In genomic region chr5:108727639-108728565, GRCh38 we compare ENCODE assay signal across 1 cellular context.
TF ChIP-seq lines count a peak whose summit lies in the region.

No MANE protein-coding gene starts in this region.

TF ChIP-seq in HEK293, 187 proteins besides CTCF, POLR2A, EP300 and RAD21 (continued from another document and continues in another):
- TF ChIP-seq PBX3 (CRISPR knock-in tag; IDR thresholded peaks at IDR 0.05) (peak; percentile 54; the same call in 1 of the 2 replicates), ZXDB (tag by site-specific recombination; IDR thresholded peaks at IDR 0.05) (peak; percentile 94), ZSCAN18 (tag by site-specific recombination; IDR thresholded peaks at IDR 0.05) (peak; percentile 16; the same call in 1 of the 2 replicates), YY1 (tag by site-specific recombination; IDR thresholded peaks at IDR 0.05) (peak; percentile 58), HIC1 (tag by site-specific recombination; IDR thresholded peaks at IDR 0.05) (peak; percentile 62), ZNF324 (tag by site-specific recombination; IDR thresholded peaks at IDR 0.05) (peak; percentile 92), ZBTB7A (tag by site-specific recombination; IDR thresholded peaks at IDR 0.05; ENCODE audit: low read depth) (peak; percentile 48; the same call in 1 of the 2 replicates), EGR2 (tag by site-specific recombination; IDR thresholded peaks at IDR 0.05; ENCODE audit: low read depth) (peak; percentile 37; the same call in 1 of the 2 replicates), ZNF10 (tag by site-specific recombination; IDR thresholded peaks at IDR 0.05) (peak; percentile 42; the same call in 1 of the 2 replicates), ZBTB17 (tag by site-specific recombination; IDR thresholded peaks at IDR 0.05) (peak; percentile 78), IKZF3 (tag by site-specific recombination; IDR thresholded peaks at IDR 0.05) (peak; percentile 94), BCL6B (tag by site-specific recombination; IDR thresholded peaks at IDR 0.05) (peak; percentile 80), KLF7 (tag by site-specific recombination; IDR thresholded peaks at IDR 0.05; ENCODE audit: borderline replicate concordance) (peak; percentile 85), KLF8 (tag by site-specific recombination; IDR thresholded peaks at IDR 0.05) (peak; percentile 93), ZNF426 (tag by site-specific recombination; IDR thresholded peaks at IDR 0.05) (no peak), PATZ1 (tag by site-specific recombination; IDR thresholded peaks at IDR 0.05) (peak; percentile 43; the same call in 1 of the 2 replicates), ZNF366 (tag by site-specific recombination; conservative IDR thresholded peaks at IDR 0.05) (0 out of 2 replicates have a peak, but pooled peaks have one; percentile 14), GFI1B (tag by site-specific recombination; IDR thresholded peaks at IDR 0.05) (no peak), ZNF600 (tag by site-specific recombination; IDR thresholded peaks at IDR 0.05) (peak; percentile 97), BCL11B (tag by site-specific recombination; IDR thresholded peaks at IDR 0.05; ENCODE audit: low read depth) (0 out of 2 replicates have a peak, but pooled peaks have one; percentile 44), ZNF629 (tag by site-specific recombination; IDR thresholded peaks at IDR 0.05) (peak; percentile 80; the same call in 1 of the 2 replicates), KLF1 (tag by site-specific recombination; IDR thresholded peaks at IDR 0.05) (peak; percentile 78), ZNF664 (tag by site-specific recombination; IDR thresholded peaks at IDR 0.05) (peak; percentile 100), ZSCAN5A (tag by site-specific recombination; IDR thresholded peaks at IDR 0.05) (0 out of 2 replicates have a peak, but pooled peaks have one; percentile 77), ZNF76 (tag by site-specific recombination; IDR thresholded peaks at IDR 0.05; ENCODE audit: borderline replicate concordance, low read depth) (peak; percentile 74), OVOL3 (tag by site-specific recombination; IDR thresholded peaks at IDR 0.05) (0 out of 2 replicates have a peak, but pooled peaks have one; percentile 25), ZNF394 (tag by site-specific recombination; IDR thresholded peaks at IDR 0.05; ENCODE audit: borderline replicate concordance) (peak; percentile 78; the same call in 1 of the 2 replicates), ZNF660 (tag by site-specific recombination; IDR thresholded peaks at IDR 0.05) (peak; percentile 92), ZNF266 (tag by site-specific recombination; IDR thresholded peaks at IDR 0.05; ENCODE audit: low read depth) (0 out of 2 replicates have a peak, but pooled peaks have one; percentile 4), ZEB2 (tag by site-specific recombination; IDR thresholded peaks at IDR 0.05) (0 out of 2 replicates have a peak, but pooled peaks have one; percentile 78), ZNF146 (tag by site-specific recombination; IDR thresholded peaks at IDR 0.05) (peak; percentile 63), KLF9 (tag by site-specific recombination; IDR thresholded peaks at IDR 0.05; ENCODE audit: low read depth) (peak; percentile 88), ZNF133 (tag by site-specific recombination; IDR thresholded peaks at IDR 0.05) (no peak), ZNF398 (tag by site-specific recombination; IDR thresholded peaks at IDR 0.05) (peak; percentile 47; the same call in 1 of the 2 replicates), ZNF555 (tag by site-specific recombination; conservative IDR thresholded peaks at IDR 0.05) (no peak), ZBTB6 (tag by site-specific recombination; IDR thresholded peaks at IDR 0.05) (peak; percentile 77), FEZF1 (tag by site-specific recombination; IDR thresholded peaks at IDR 0.05) (no peak), HOXC10 (CRISPR knock-in tag; IDR thresholded peaks at IDR 0.05) (peak; percentile 89; the same call in 1 of the 2 replicates), GLI2 (tag by site-specific recombination; IDR thresholded peaks at IDR 0.05; ENCODE audit: borderline replicate concordance, low read depth) (no peak), ZBTB11 (tag by site-specific recombination; conservative IDR thresholded peaks at IDR 0.05; ENCODE audit: low read depth) (peak; percentile 65), KLF10 (tag by site-specific recombination; IDR thresholded peaks at IDR 0.05) (peak; percentile 77), ZNF501 (tag by site-specific recombination; IDR thresholded peaks at IDR 0.05) (peak; percentile 99), MEIS1 (CRISPR knock-in tag; IDR thresholded peaks at IDR 0.05; ENCODE audit: borderline replicate concordance) (no peak; the same call in 1 of the 2 replicates), MYNN (tag by site-specific recombination; IDR thresholded peaks at IDR 0.05; ENCODE audit: borderline replicate concordance) (no peak), ZFP69B (tag by site-specific recombination; IDR thresholded peaks at IDR 0.05) (peak; percentile 68), ZNF341 (tag by site-specific recombination; IDR thresholded peaks at IDR 0.05; ENCODE audit: low read depth) (peak; percentile 37), REPIN1 (tag by site-specific recombination; IDR thresholded peaks at IDR 0.05; ENCODE audit: low read depth) (0 out of 2 replicates have a peak, but pooled peaks have one; percentile 48), ZNF580 (tag by site-specific recombination; IDR thresholded peaks at IDR 0.05) (no peak), ZNF24 (tag by site-specific recombination; IDR thresholded peaks at IDR 0.05) (peak; percentile 76)
